6 cellular contexts compared by ENCODE assay signal in the genomic region with DNA sequence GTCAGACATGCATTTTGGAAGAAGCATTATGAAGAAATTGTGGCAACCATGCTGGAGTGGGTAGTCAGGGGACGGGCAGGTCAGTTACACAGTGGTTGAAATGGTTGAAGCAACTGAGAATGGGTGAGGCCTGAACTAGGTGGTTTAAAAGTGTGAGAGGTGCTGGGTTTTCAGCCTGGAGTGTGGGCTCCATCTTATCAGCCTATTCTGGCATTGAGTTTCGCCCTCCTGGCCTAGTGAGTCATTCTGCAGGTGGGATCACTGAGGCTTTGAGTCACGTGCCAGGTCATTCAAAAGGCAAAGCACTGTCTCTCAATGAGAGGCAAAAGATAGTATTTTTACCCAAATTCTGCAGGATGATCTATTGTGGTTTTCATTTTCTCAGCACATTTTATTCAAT.
"Had no signal": no experiment of that assay in that cellular context is flagged by ENCODE, and none has a peak within 500 bp of the region (broad histone marks: within the 10 kb centered on the region; RNA-seq: fewer than 3 reads in every experiment).

No MANE protein-coding gene starts in this region.

- H3K4me3 Mint-ChIP-seq: H9 had no signal

- ATAC-seq: K562 had no signal

- H3K9me3 Mint-ChIP-seq: H9 had no signal

- H3K4me3 ChIP-seq: GM23248, K562 had no signal

- H2AFZ ChIP-seq: GM23248 had no signal

- H3K9ac ChIP-seq: GM23248 had no signal

- H3K27ac ChIP-seq: GM23248 had no signal

- DNase-seq: GM23248, GOT3, H9, HCEC 1CT, IMR-90 had no signal
